8 cellular contexts compared by ENCODE assay signal in genomic region chr20:64084209-64085152, GRCh38. TPM values are rescaled to one million over a fixed set of nuclear protein-coding genes. Genes with fewer than 3 reads are reported as not detected.
DNase-seq lines count a peak whose midpoint lies in the region; ATAC-seq and TF ChIP-seq lines count a peak whose summit lies in the region.

TSS of gene LKAAEAR1 (minus strand) at chr20:64084398. CDS start at chr20:64084219, 179 bp downstream.

- BruUV-seq in IMR-90 (replicated peaks; lab: Mats Ljungman, UMichigan): no TSS peak

- H3K18ac ChIP-seq in IMR-90 (ENCODE audit: low read depth, low read length): no peak within 1 kb of the TSS

- H2AFZ ChIP-seq in IMR-90 (replicated peaks; ENCODE audit: low read length, poor library complexity): peak within 1 kb of the TSS; percentile 95

- H2BK20ac ChIP-seq in IMR-90 (ENCODE audit: low read depth, low read length): no peak within 1 kb of the TSS

- no peak within 1 kb of the TSS; the same call in 1 of the 2 replicates for H3K9ac ChIP-seq in IMR-90 (ENCODE audit: low read depth, low read length)

- POLR2A ChIA-PET in IMR-90 (lab: Charles Lee; ENCODE audit: unreplicated experiment): no interaction called here

- H2BK5ac ChIP-seq in IMR-90 (ENCODE audit: low read depth, low read length, poor library complexity, severe bottlenecking): no peak within 1 kb of the TSS

- H2AK5ac ChIP-seq in IMR-90 (ENCODE audit: low read depth, low read length): no peak within 1 kb of the TSS

- H3K4me1 ChIP-seq in IMR-90 (ENCODE audit: control insufficient read depth, insufficient read depth, low read length): peaks cover 6% of the 10 kb centered on the region; the same call in 1 of the 2 replicates
- H3K4me1 ChIP-seq in mononuclear cell (ENCODE audit: insufficient read depth, low read length): peaks cover 43% of the 10 kb centered on the region

- H2BK120ac ChIP-seq in IMR-90 (ENCODE audit: low read depth, low read length): no peak within 1 kb of the TSS

- whole genome bisulfite sequencing in IMR-90 (ENCODE audit: extremely low coverage in 2 of 2, insufficient read length in 1 of 2), 2 experiments: 0% methylated on average over 14 of the region's 52 CpGs; no CpG with 5 or more reads in 1 of the 2 experiments

- no peak within 1 kb of the TSS for H4K8ac ChIP-seq in IMR-90 (ENCODE audit: low read depth in 2 of 2, low read length in 2 of 2)

- dilution Hi-C loops in IMR-90 (cut with HindIII; ENCODE audit: low sequenced_read_pairs, unreplicated experiment): no loop called here

- no peak within 1 kb of the TSS for H3K56ac ChIP-seq in IMR-90 (ENCODE audit: extremely low read depth, insufficient read depth, low read length)

- CTCF ChIA-PET in IMR-90 (lab: Yijun Ruan, JAX): interaction anchor here (0.6 to 1.3 kb wide), 5 partner anchors 25 to 177 kb away, joined by 3 to 6 read pairs (median 4); no protein-coding TSS in a partner anchor

- DNase-seq in AG10803 (ENCODE audit: low read depth): no peak
- DNase-seq in IMR-90: no peak
- DNase-seq in brain microvascular endothelial cell: no peak
- DNase-seq in midbrain (lab: John Stamatoyannopoulos, UW): no peak
- no peak for DNase-seq in stimulated activated CD4-positive, alpha-beta T cell treated with anti-CD3 and anti-CD28 coated beads, Interleukin-4, amount 100 ng/mL, for 1 hour
- DNase-seq in ACHN: no peak
- no peak for DNase-seq in erythroblast (lab: John Stamatoyannopoulos, UW)

- TF ChIP-seq POLR2A in IMR-90 (IDR thresholded peaks at IDR 0.05; ENCODE audit: low read depth, low read length): no peak
- TF ChIP-seq POLR2A in erythroblast (IDR thresholded peaks at IDR 0.05; ENCODE audit: low read length): no peak

- H3K9me3 ChIP-seq in IMR-90 (ENCODE audit: control insufficient read depth, insufficient read depth, low read length): peaks cover 8% of the 10 kb centered on the region; the same call in 1 of the 2 replicates
- no peaks in the 10 kb centered on the region for H3K9me3 ChIP-seq in mononuclear cell (ENCODE audit: low read depth, low read length)

- no peak within 1 kb of the TSS for H3K4ac ChIP-seq in IMR-90 (ENCODE audit: low read depth, low read length)

- H3K27me3 ChIP-seq in IMR-90 (ENCODE audit: control insufficient read depth, insufficient read depth, low read length) (peaks cover 54% of the 10 kb centered on the region), brain microvascular endothelial cell (replicated peaks) (peaks cover 28% of the 10 kb centered on the region), mononuclear cell (ENCODE audit: insufficient read depth, low read length) (peaks cover 18% of the 10 kb centered on the region)

- no peak within 1 kb of the TSS for H2AK9ac ChIP-seq in IMR-90 (replicated peaks; ENCODE audit: low read depth, low read length, poor library complexity)

- TF ChIP-seq RAD21 in IMR-90 (IDR thresholded peaks at IDR 0.05; ENCODE audit: low read length): no peak

- no peak within 1 kb of the TSS for H3K14ac ChIP-seq in IMR-90 (replicated peaks; ENCODE audit: low read depth, low read length)

- ATAC-seq in IMR-90 (ENCODE audit: low read depth): no peak

- H3K27ac ChIP-seq in IMR-90 (ENCODE audit: insufficient read depth, low read length) (no peak within 1 kb of the TSS), brain microvascular endothelial cell (no peak within 1 kb of the TSS)

- H3K4me2 ChIP-seq in IMR-90 (ENCODE audit: low read depth, low read length): peak within 1 kb of the TSS; percentile 81

- no peaks in the 10 kb centered on the region for H3K9me1 ChIP-seq in IMR-90 (ENCODE audit: insufficient read depth, low read length)

- H4K20me1 ChIP-seq in IMR-90 (ENCODE audit: insufficient read depth, low read length): peaks cover 15% of the 10 kb centered on the region

- no peak within 1 kb of the TSS for H4K5ac ChIP-seq in IMR-90 (ENCODE audit: low read depth, low read length)

- intact Hi-C loops in IMR-90 (cut with micrococcal nuclease): no loop called here

- H3K79me1 ChIP-seq in IMR-90 (ENCODE audit: low read depth in 1 of 2, low read length in 2 of 2): no peaks in the 10 kb centered on the region

- no peaks in the 10 kb centered on the region for H3K36me3 ChIP-seq in IMR-90 (ENCODE audit: control insufficient read depth, insufficient read depth, low read length)
- no peaks in the 10 kb centered on the region for H3K36me3 ChIP-seq in brain microvascular endothelial cell (replicated peaks)

- TF ChIP-seq CTCF in AG10803 (conservative IDR thresholded peaks at IDR 0.05; ENCODE audit: low read length) (no peak), IMR-90 (conservative IDR thresholded peaks at IDR 0.05; ENCODE audit: low read depth, low read length) (no peak), brain microvascular endothelial cell (IDR thresholded peaks at IDR 0.05; ENCODE audit: low read depth, low read length, missing control alignments) (no peak)

- H3K4me3 ChIP-seq in AG10803 (ENCODE audit: low read length): peak within 1 kb of the TSS; percentile 34
- H3K4me3 ChIP-seq in IMR-90 (ENCODE audit: insufficient read depth, low read depth, low read length): peak within 1 kb of the TSS; percentile 63
- H3K4me3 ChIP-seq in brain microvascular endothelial cell (ENCODE audit: low read depth, low read length): peak within 1 kb of the TSS; percentile 29
- H3K4me3 ChIP-seq in mononuclear cell (ENCODE audit: low read length): peak within 1 kb of the TSS; percentile 34

- in situ Hi-C loops in IMR-90 (cut with MboI; ENCODE audit: low sequenced_read_pairs): no loop called here
- in situ Hi-C loops in brain microvascular endothelial cell (cut with HindIII; ENCODE audit: low pct_ligation_motif_present, low sequenced_read_pairs): no loop called here
- in situ Hi-C loops in ACHN (cut with HindIII; ENCODE audit: low pct_ligation_motif_present, low pct_unique_long_range_greater_than_20kb, low sequenced_read_pairs): no loop called here

- H3K23ac ChIP-seq in IMR-90 (ENCODE audit: low read depth, low read length): no peak within 1 kb of the TSS

- H4K91ac ChIP-seq in IMR-90 (ENCODE audit: insufficient read depth, low read depth, low read length): no peak within 1 kb of the TSS

- no peak within 1 kb of the TSS for H2BK15ac ChIP-seq in IMR-90 (ENCODE audit: low read depth, low read length)

TF ChIP-seq in IMR-90, 13 proteins besides CTCF, POLR2A, EP300 and RAD21:
- no peak for TF ChIP-seq USF2 (IDR thresholded peaks at IDR 0.05; ENCODE audit: low read depth, low read length)
- no peak for TF ChIP-seq FOS (IDR thresholded peaks at IDR 0.05; ENCODE audit: low read depth, low read length)
- TF ChIP-seq MAFK (IDR thresholded peaks at IDR 0.05; ENCODE audit: low read depth, low read length): no peak
- no peak for TF ChIP-seq ELK1 (IDR thresholded peaks at IDR 0.05; ENCODE audit: borderline replicate concordance, low read depth, low read length)
- no peak for TF ChIP-seq BHLHE40 (IDR thresholded peaks at IDR 0.05; ENCODE audit: low read depth, low read length)
- no peak for TF ChIP-seq MXI1 (IDR thresholded peaks at IDR 0.05; ENCODE audit: borderline replicate concordance, low read depth, low read length)
- TF ChIP-seq NFE2L2 (IDR thresholded peaks at IDR 0.05; ENCODE audit: low read depth, low read length): no peak
- no peak for TF ChIP-seq MAZ (IDR thresholded peaks at IDR 0.05; ENCODE audit: borderline replicate concordance, low read depth, low read length)
- TF ChIP-seq CEBPB (IDR thresholded peaks at IDR 0.05; ENCODE audit: low read depth, low read length): no peak
- no peak for TF ChIP-seq CHD1 (IDR thresholded peaks at IDR 0.05; ENCODE audit: low read depth, low read length)
- TF ChIP-seq RFX5 (IDR thresholded peaks at IDR 0.05; ENCODE audit: low read depth, low read length): no peak
- no peak for TF ChIP-seq SMC3 (IDR thresholded peaks at IDR 0.05; ENCODE audit: low read depth, low read length)
- TF ChIP-seq RCOR1 (IDR thresholded peaks at IDR 0.05; ENCODE audit: insufficient replicate concordance, low read length): no peak
TF ChIP-seq in IMR-90: peak in this region for 0.

RNA-seq across cellular contexts. Expression of gene LKAAEAR1, which starts in this region (rescaled TPM):
- not detected in 2 replicates for total RNA-seq in IMR-90 (2012; rRNA removed)
- 0.16 and 0.21 TPM in 2 replicates for polyA plus RNA-seq in IMR-90 (2012; rRNA removed)
- polyA plus RNA-seq in IMR-90 (2012; cell fraction: cytosol; rRNA removed): 0.15 and 0.36 TPM in 2 replicates
- 0.34 TPM in 1 of 2 replicates, not detected in the other for polyA plus RNA-seq in IMR-90 (2012; cell fraction: nucleus; rRNA removed; ENCODE audit: low replicate concordance)
- 0.42 TPM for total RNA-seq in mononuclear cell
